8 cellular contexts compared by ENCODE assay signal in genomic region chr20:63740070-63740500, GRCh38. TPM values are rescaled to one million over a fixed set of nuclear protein-coding genes. Genes with fewer than 3 reads are reported as not detected.
DNase-seq lines count a peak whose midpoint lies in the region; ATAC-seq and TF ChIP-seq lines count a peak whose summit lies in the region.

No MANE protein-coding gene starts in this region.

- POLR2A ChIA-PET in naive thymus-derived CD8-positive, alpha-beta T cell (lab: Charles Lee) = interaction anchor here (0.6 to 10.0 kb wide), 7 partner anchors 9 to 946 kb away, joined by 3 to 137 read pairs (median 3); partner anchors contain the start of genes ARFRP1, GMEB2 and ZGPAT

- DNase-seq in Right ventricle myocardium superior (peak; percentile 71), Right ventricle myocardium inferior (ENCODE audit: missing footprints) (no peak), MG63 (peak; percentile 76), fibroblast of peridontal ligament (ENCODE audit: extremely low read depth) (peak; percentile 25), T1000 (lab: John Stamatoyannopoulos, UW) (no peak), omental fat pad (ENCODE audit: low spot score) (no peak)
- peak; percentile 48 to 57 for DNase-seq in activated T-cell treated with anti-CD3 and anti-CD28 coated beads, Interleukin-2, amount 50 U/mL, for 48 hours
- DNase-seq in naive thymus-derived CD8-positive, alpha-beta T cell = peak; percentile 33 to 79 (median 60)

- intact Hi-C loops in Right ventricle myocardium superior (cut with DNase I) = no loop called here
- intact Hi-C loops in Right ventricle myocardium inferior (cut with DNase I) = loop anchor here (2.0 to 5.0 kb wide), 2 partner anchors 47 to 125 kb away; partner anchors contain the start of gene TPD52L2

- no peak for TF ChIP-seq CTCF in omental fat pad (IDR thresholded peaks at IDR 0.05)

- no peaks in the 10 kb centered on the region for H3K9me3 Mint-ChIP-seq in naive thymus-derived CD8-positive, alpha-beta T cell

- peaks cover 12 to 19% (median 17%) of the 10 kb centered on the region in 4 donors for H3K4me1 Mint-ChIP-seq in naive thymus-derived CD8-positive, alpha-beta T cell

- H3K4me3 ChIP-seq in MG63 = peak overlapping the region; percentile 86

- ATAC-seq in Right ventricle myocardium superior (ENCODE audit: poor library complexity) (peak; percentile 8), Right ventricle myocardium inferior (no peak), omental fat pad (ENCODE audit: low FRiP score) (no peak)
- peak; percentile 3 to 4 for ATAC-seq in naive thymus-derived CD8-positive, alpha-beta T cell

- no peaks in the 10 kb centered on the region for H3K9me3 ChIP-seq in MG63

- no peak overlapping the region for H3K27ac Mint-ChIP-seq in naive thymus-derived CD8-positive, alpha-beta T cell

- no peaks in the 10 kb centered on the region for H3K27me3 Mint-ChIP-seq in naive thymus-derived CD8-positive, alpha-beta T cell

- H3K36me3 ChIP-seq in MG63 = peaks cover 45% of the 10 kb centered on the region

- H3K27me3 ChIP-seq in MG63 = no peaks in the 10 kb centered on the region

- peaks cover 0 to 15% (median 0%) of the 10 kb centered on the region in 3 donors for H3K36me3 Mint-ChIP-seq in naive thymus-derived CD8-positive, alpha-beta T cell

- H3K4me3 Mint-ChIP-seq in naive thymus-derived CD8-positive, alpha-beta T cell = peak overlapping the region in 2 of 10 donors; percentile 63 to 65

RNA-seq across cellular contexts. Expression of gene SLC2A4RG, which starts 0.5 kb away (rescaled TPM):
- total RNA-seq in Right ventricle myocardium superior (95.0 TPM), Right ventricle myocardium inferior (97.4 TPM), omental fat pad (10 to 100 TPM; 25.3 to 82.0 (median 40.9) TPM)
- total RNA-seq in MG63 (2014; rRNA removed; shearing (Covaris generic); ENCODE audit: low replicate concordance) = 49.0 and 123 TPM in 2 replicates
- 100 to 1,000 TPM; 124 to 134 TPM for total RNA-seq in naive thymus-derived CD8-positive, alpha-beta T cell
- polyA plus RNA-seq in naive thymus-derived CD8-positive, alpha-beta T cell = 1 to 10 TPM; 3.8 to 4.8 (median 4.7) TPM

RNA-seq across cellular contexts. Expression of gene LIME1, which starts 3.6 kb away (rescaled TPM):
- 1.6 TPM for total RNA-seq in Right ventricle myocardium superior
- total RNA-seq in Right ventricle myocardium inferior = 1.6 TPM
- total RNA-seq in MG63 (2014; rRNA removed; shearing (Covaris generic); ENCODE audit: low replicate concordance) = 2.8 and 5.7 TPM in 2 replicates
- total RNA-seq in naive thymus-derived CD8-positive, alpha-beta T cell = 100 to 1,000 TPM in 1 of 2 experiments, 10 to 100 TPM in 1; 95.0 to 104 TPM
- polyA plus RNA-seq in naive thymus-derived CD8-positive, alpha-beta T cell = 100 to 1,000 TPM; 255 to 292 (median 282) TPM
- total RNA-seq in omental fat pad = 10 to 100 TPM in 2 of 4 donors, 1 to 10 TPM in 2; 7.4 to 21.1 (median 14.0) TPM

RNA-seq across cellular contexts. Expression of gene ZGPAT, which starts 32.2 kb away (rescaled TPM):
- total RNA-seq in Right ventricle myocardium superior (16.0 TPM), Right ventricle myocardium inferior (15.1 TPM), omental fat pad (10 to 100 TPM; 13.2 to 34.5 (median 20.6) TPM)
- total RNA-seq in MG63 (2014; rRNA removed; shearing (Covaris generic); ENCODE audit: low replicate concordance) = 23.9 and 46.2 TPM in 2 replicates
- total RNA-seq in naive thymus-derived CD8-positive, alpha-beta T cell = 10 to 100 TPM; 52.6 to 53.9 TPM
- polyA plus RNA-seq in naive thymus-derived CD8-positive, alpha-beta T cell = 10 to 100 TPM; 42.3 to 73.8 (median 47.1) TPM

RNA-seq across cellular contexts. Expression of gene ARFRP1, which starts 32.3 kb away (rescaled TPM):
- total RNA-seq in Right ventricle myocardium superior (32.2 TPM), Right ventricle myocardium inferior (34.2 TPM), omental fat pad (10 to 100 TPM; 25.5 to 44.3 (median 40.9) TPM)
- 39.5 and 66.1 TPM in 2 replicates for total RNA-seq in MG63 (2014; rRNA removed; shearing (Covaris generic); ENCODE audit: low replicate concordance)
- total RNA-seq in naive thymus-derived CD8-positive, alpha-beta T cell = 100 to 1,000 TPM; 106 to 108 TPM
- 10 to 100 TPM; 60.1 to 92.1 (median 80.9) TPM for polyA plus RNA-seq in naive thymus-derived CD8-positive, alpha-beta T cell

RNA-seq across cellular contexts. Expression of gene TNFRSF6B, which starts 43.6 kb away (rescaled TPM):
- 0.32 TPM for total RNA-seq in Right ventricle myocardium superior
- 1.0 TPM for total RNA-seq in Right ventricle myocardium inferior
- not detected in 2 replicates for total RNA-seq in MG63 (2014; rRNA removed; shearing (Covaris generic); ENCODE audit: low replicate concordance)
- 1 to 10 TPM in 1 of 2 experiments, under 1 TPM in 1; 0.96 to 1.1 TPM for total RNA-seq in naive thymus-derived CD8-positive, alpha-beta T cell
- polyA plus RNA-seq in naive thymus-derived CD8-positive, alpha-beta T cell = under 1 TPM in 2 of 3 donors, not detected in 1; 0.22 to 0.84 TPM
- total RNA-seq in omental fat pad = 10 to 100 TPM; 10.5 to 91.9 (median 12.3) TPM

Comparison
In these comparisons a context has a peak if more than half of its experiments do, and no peak if none do; other contexts are left out.
1. ATAC-seq: peak in Right ventricle myocardium superior (single experiment) and naive thymus-derived CD8-positive, alpha-beta T cell (2 of 2); none in Right ventricle myocardium inferior (single experiment) and omental fat pad (single experiment).
2. DNase-seq: peak in Right ventricle myocardium superior (single experiment), MG63 (single experiment), activated T-cell treated with anti-CD3 and anti-CD28 coated beads, Interleukin-2, amount 50 U/mL, for 48 hours (2 of 2), fibroblast of peridontal ligament (single experiment) and naive thymus-derived CD8-positive, alpha-beta T cell (10 of 10); none in Right ventricle myocardium inferior (single experiment), T1000 (single experiment) and omental fat pad (single experiment).
3. RNA of gene LIME1, which starts 3.6 kb away (total RNA-seq): 95.0 to 104 TPM in naive thymus-derived CD8-positive, alpha-beta T cell; 7.4 to 21.1 TPM in omental fat pad, 2.8 to 5.7 TPM in MG63, 1.6 TPM in Right ventricle myocardium inferior (single experiment) and 1.6 TPM in Right ventricle myocardium superior (single experiment); every median in the first group is over 4 times any median in the second.